12 cellular contexts compared by ENCODE assay signal in genomic region chr5:16540421-16540820, GRCh38.
A peak's percentile ranks its signal among the peaks of the same experiment; 100 is the strongest.
DNase-seq lines count a peak whose midpoint lies in the region; ATAC-seq and TF ChIP-seq lines count a peak whose summit lies in the region.
"Had no signal": no experiment of that assay in that cellular context is flagged by ENCODE, and none has a peak within 500 bp of the region (broad histone marks: within the 10 kb centered on the region; RNA-seq: fewer than 3 reads in every experiment).

No MANE protein-coding gene starts in this region.

- H3K27me3 Mint-ChIP-seq in activated CD4-positive, alpha-beta memory T cell treated with anti-CD3 and anti-CD28 coated beads, Interleukin-2, amount 10 ng/mL, durations not matched to agents 7 days and 5 days: no peaks in the 10 kb centered on the region

- POLR2A ChIA-PET in activated CD4-positive, alpha-beta memory T cell treated with anti-CD3 and anti-CD28 coated beads, Interleukin-2, amount 10 ng/mL, durations not matched to agents 7 days and 5 days (lab: Charles Lee): no interaction called here

- H3K9me3 ChIP-seq in mammary epithelial cell (replicated peaks; ENCODE audit: insufficient read depth, low read length) (no peaks in the 10 kb centered on the region), colonic mucosa (no peaks in the 10 kb centered on the region)

- H3K4me1 ChIP-seq in mammary epithelial cell (ENCODE audit: insufficient read depth, low read length): peaks cover 25% of the 10 kb centered on the region
- no peaks in the 10 kb centered on the region for H3K4me1 ChIP-seq in colonic mucosa

- no peaks in the 10 kb centered on the region for H3K9me3 Mint-ChIP-seq in activated CD4-positive, alpha-beta memory T cell treated with anti-CD3 and anti-CD28 coated beads, Interleukin-2, amount 10 ng/mL, durations not matched to agents 7 days and 5 days

- H3K9ac ChIP-seq in mammary epithelial cell (ENCODE audit: insufficient read depth, low read length): no peak overlapping the region
- no peak overlapping the region for H3K9ac ChIP-seq in colonic mucosa (ENCODE audit: low read depth in 2 of 2, low read length in 2 of 2)

- TF ChIP-seq CTCF in mammary epithelial cell (conservative IDR thresholded peaks at IDR 0.05 in 1 of 2, IDR thresholded peaks at IDR 0.05 in 1 of 2; ENCODE audit: extremely low read depth in 1 of 2, insufficient read depth in 1 of 2, low read depth in 1 of 2, low read length in 2 of 2) (no peak), colonic mucosa (IDR thresholded peaks at IDR 0.05) (no peak)

- no peaks in the 10 kb centered on the region for H3K36me3 Mint-ChIP-seq in activated CD4-positive, alpha-beta memory T cell treated with anti-CD3 and anti-CD28 coated beads, Interleukin-2, amount 10 ng/mL, durations not matched to agents 7 days and 5 days (ENCODE audit: low read depth)
- H3K36me3 Mint-ChIP-seq: CD14-positive monocyte had no signal

- ATAC-seq in GM21619 (IDR thresholded peaks at IDR 0.05; ENCODE audit: unreplicated experiment) (no peak), HG02798 (IDR thresholded peaks at IDR 0.05; ENCODE audit: poor library complexity, unreplicated experiment) (no peak)

- no peak overlapping the region for H3K27ac Mint-ChIP-seq in activated CD4-positive, alpha-beta memory T cell treated with anti-CD3 and anti-CD28 coated beads, Interleukin-2, amount 10 ng/mL, durations not matched to agents 7 days and 5 days
- H3K27ac Mint-ChIP-seq: CD14-positive monocyte had no signal

- H3K36me3 ChIP-seq in mammary epithelial cell (ENCODE audit: insufficient read depth, low read length) (no peaks in the 10 kb centered on the region), colonic mucosa (no peaks in the 10 kb centered on the region)

- H3K4me1 Mint-ChIP-seq in activated CD4-positive, alpha-beta memory T cell treated with anti-CD3 and anti-CD28 coated beads, Interleukin-2, amount 10 ng/mL, durations not matched to agents 7 days and 5 days: peaks cover 3% of the 10 kb centered on the region
- H3K4me1 Mint-ChIP-seq: CD14-positive monocyte had no signal

- no peaks in the 10 kb centered on the region for H4K20me1 ChIP-seq in mammary epithelial cell (ENCODE audit: insufficient read depth, low read length)

- H3K4me3 Mint-ChIP-seq in activated CD4-positive, alpha-beta memory T cell treated with anti-CD3 and anti-CD28 coated beads, Interleukin-2, amount 10 ng/mL, durations not matched to agents 7 days and 5 days: no peak overlapping the region
- H3K4me3 Mint-ChIP-seq: CD14-positive monocyte had no signal

- dilution Hi-C loops in mammary epithelial cell (cut with HindIII; ENCODE audit: low sequenced_read_pairs): no loop called here

- H3K79me2 ChIP-seq in mammary epithelial cell (ENCODE audit: insufficient read depth, low read length): no peaks in the 10 kb centered on the region

- H3K27ac ChIP-seq in mammary epithelial cell (ENCODE audit: insufficient read depth, low read depth, low read length) (peak overlapping the region; percentile 66), colonic mucosa (no peak overlapping the region)

- H3K4me3 ChIP-seq in mammary epithelial cell (replicated peaks in 1 of 3; ENCODE audit: insufficient read depth in 1 of 3, low read depth in 2 of 3, low read length in 3 of 3) (no peak overlapping the region), colonic mucosa (no peak overlapping the region)

- no peaks in the 10 kb centered on the region for H3K27me3 ChIP-seq in mammary epithelial cell (ENCODE audit: insufficient read depth, low read length)
- H3K27me3 ChIP-seq in colonic mucosa: no peaks in the 10 kb centered on the region

- CTCF ChIA-PET in mammary epithelial cell (lab: Charles Lee; ENCODE audit: low non-redundant PET): no interaction called here
- CTCF ChIA-PET in activated CD4-positive, alpha-beta memory T cell treated with anti-CD3 and anti-CD28 coated beads, Interleukin-2, amount 10 ng/mL, durations not matched to agents 7 days and 5 days (lab: Charles Lee): no interaction called here

- peak overlapping the region; percentile 30 for H3K4me2 ChIP-seq in mammary epithelial cell (ENCODE audit: insufficient read depth, low read depth, low read length)

- in situ Hi-C loops in mammary epithelial cell (cut with MboI; ENCODE audit: low sequenced_read_pairs in 2 of 2): loop anchor here in 1 of 2 donors (5.0 kb wide), 1 partner anchor 48 kb away; no protein-coding TSS in a partner anchor

- intact Hi-C loops in mammary epithelial cell (cut with micrococcal nuclease): loop anchor here (2.0 kb wide), 1 partner anchor 48 kb away; no protein-coding TSS in a partner anchor
- intact Hi-C loops in colonic mucosa (cut with DNase I): no loop called here

- no TSS peak for BruUV-seq in mammary epithelial cell (replicated peaks; lab: Mats Ljungman, UMichigan)

- WGBS in mammary epithelial cell (ENCODE audit: low coverage, missing lambda C conversion rate): 61% methylated on average over 3 of the region's 3 CpGs

- DNase-seq in A172 (ENCODE audit: low spot score) (peak; percentile 76), H4 (ENCODE audit: low spot score) (peak; percentile 17), mammary epithelial cell (peak; percentile 83), kidney tubule cell (ENCODE audit: low spot score) (peak; percentile 97), colonic mucosa (no peak)
- DNase-seq in activated CD4-positive, alpha-beta memory T cell treated with anti-CD3 and anti-CD28 coated beads, Interleukin-2, amount 10 ng/mL, durations not matched to agents 7 days and 5 days: no peak
- DNase-seq: activated effector memory CD4-positive, alpha-beta T cell treated with Interleukin-2 at 50 U/mL for 16 hours; stimulated activated CD4-positive, alpha-beta T cell treated with anti-CD3 and anti-CD28 coated beads, Interleukin-12 subunit alpha, Interleukin-12 subunit beta, amount 100 ng/mL, for 4 hours; stimulated activated naive CD4-positive, alpha-beta T cell had no signal

- H2AFZ ChIP-seq in mammary epithelial cell (ENCODE audit: low read depth, low read length): no peak overlapping the region

Comparison
In these comparisons a context has a peak if more than half of its experiments do, and no peak if none do; other contexts are left out.
1. DNase-seq: peak in A172 (single experiment), H4 (single experiment), mammary epithelial cell (single experiment) and kidney tubule cell (single experiment); none in colonic mucosa (single experiment) and activated CD4-positive, alpha-beta memory T cell treated with anti-CD3 and anti-CD28 coated beads, Interleukin-2, amount 10 ng/mL, durations not matched to agents 7 days and 5 days (single experiment).